Comparison of ENCODE assay signal across 8 cellular contexts in the genomic region with DNA sequence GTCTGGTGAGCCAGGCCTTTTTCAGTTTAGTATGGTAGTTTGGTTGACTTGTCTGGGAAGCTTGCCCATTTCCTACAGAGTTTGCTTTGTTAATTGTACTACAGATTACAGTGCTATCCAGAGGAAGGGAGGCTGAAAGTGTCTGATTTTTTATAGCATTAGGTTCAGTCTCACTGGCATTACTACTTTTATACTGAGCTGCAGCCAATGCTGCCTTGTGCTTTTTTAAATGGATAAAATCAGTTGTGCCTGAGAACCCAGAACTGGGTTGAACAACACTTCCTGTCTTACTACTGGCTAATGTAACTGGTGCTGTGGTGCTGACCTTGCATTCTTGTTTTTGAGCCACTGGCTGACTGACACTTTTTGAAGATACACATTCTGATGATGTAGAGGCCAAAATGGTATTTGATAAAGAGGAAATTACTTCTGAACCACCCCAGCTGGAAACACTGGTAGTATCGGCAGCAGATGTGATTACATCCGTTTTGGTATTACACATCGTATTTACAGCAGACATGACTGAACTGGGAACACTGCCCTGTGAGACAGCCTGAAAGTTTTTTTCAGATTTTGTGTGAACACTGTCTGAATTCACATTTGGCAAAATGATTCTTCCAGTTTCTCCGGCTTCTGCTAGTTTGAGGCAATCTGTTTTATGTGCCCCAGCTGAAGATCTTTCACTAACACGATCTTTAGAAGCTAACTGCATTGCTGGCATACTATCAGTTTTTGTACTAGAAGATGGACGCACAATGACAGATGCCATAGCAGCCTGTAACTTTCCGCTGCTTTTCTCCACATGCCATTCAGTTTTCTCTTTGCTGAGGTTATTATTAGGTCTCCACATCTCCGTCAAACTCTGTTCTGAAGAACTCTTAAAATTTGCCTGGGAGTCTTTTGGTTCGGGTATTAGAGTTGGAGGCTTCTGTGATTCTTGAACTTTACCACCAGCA.
A peak's percentile ranks its signal among the peaks of the same experiment; 100 is the strongest.
DNase-seq lines count a peak whose midpoint lies in the region; ATAC-seq and TF ChIP-seq lines count a peak whose summit lies in the region.

No MANE protein-coding gene starts in this region.

- H3K27ac ChIP-seq in upper lobe of right lung, result peak overlapping the region; percentile 6

- no peak overlapping the region for H3K4me3 ChIP-seq in upper lobe of right lung

- H3K4me1 ChIP-seq in upper lobe of right lung, result peaks cover 38% of the 10 kb centered on the region

- intact Hi-C loops in upper lobe of right lung (cut with DNase I), result no loop called here

- peaks cover 36% of the 10 kb centered on the region for H3K36me3 ChIP-seq in upper lobe of right lung

- H3K27me3 ChIP-seq in upper lobe of right lung, result no peaks in the 10 kb centered on the region

- H3K9me3 ChIP-seq in upper lobe of right lung, result no peaks in the 10 kb centered on the region

- TF ChIP-seq CTCF in upper lobe of right lung (IDR thresholded peaks at IDR 0.05), result no peak

- DNase-seq in Ammon's horn (ENCODE audit: low spot score) (peak; percentile 86), NCI-H226 (peak; percentile 45), cerebellum (ENCODE audit: low spot score) (peak; percentile 21), medulla oblongata (ENCODE audit: extremely low spot score) (peak; percentile 91), upper lobe of right lung (no peak), germinal center (ENCODE audit: low spot score) (no peak), NCI-H82 treated with DMSO at 0.1 percent for 48 hours (lab: John Stamatoyannopoulos, UW; ENCODE audit: unreplicated experiment) (no peak)

- ATAC-seq in GM21447 (IDR thresholded peaks at IDR 0.05; ENCODE audit: unreplicated experiment) (peak; percentile 31), upper lobe of right lung (peak; percentile 68)

Comparison
In these comparisons a context has a peak if more than half of its experiments do, and no peak if none do; other contexts are left out.
1. DNase-seq: peak in Ammon's horn (single experiment), NCI-H226 (single experiment), cerebellum (single experiment) and medulla oblongata (single experiment); none in upper lobe of right lung (single experiment), germinal center (single experiment) and NCI-H82 treated with DMSO at 0.1 percent for 48 hours (single experiment).